10 cellular contexts compared by ENCODE assay signal in genomic region chr3:25661694-25662455, GRCh38. TPM values are rescaled to one million over a fixed set of nuclear protein-coding genes. Genes with fewer than 3 reads are reported as not detected.
A peak's percentile ranks its signal among the peaks of the same experiment; 100 is the strongest.
DNase-seq lines count a peak whose midpoint lies in the region; ATAC-seq, FAIRE-seq and TF ChIP-seq lines count a peak whose summit lies in the region.
"Had no signal": no experiment of that assay in that cellular context is flagged by ENCODE, and none has a peak within 500 bp of the region (broad histone marks: within the 10 kb centered on the region; RNA-seq: fewer than 3 reads in every experiment).

No MANE protein-coding gene starts in this region.

- H3K36me3 ChIP-seq in H1 (ENCODE audit: control insufficient read depth in 2 of 4, insufficient read depth in 4 of 4, low read length in 3 of 4) (no peaks in the 10 kb centered on the region), psoas muscle (ENCODE audit: insufficient read depth in 1 of 2, low read depth in 1 of 2) (no peaks in the 10 kb centered on the region)

- H3K27ac ChIP-seq in H1 (ENCODE audit: low read depth, low read length) (no peak overlapping the region), psoas muscle (peak overlapping the region; percentile 96)

- no peak overlapping the region for H2AFZ ChIP-seq in H1 (ENCODE audit: low read length)

- H3K27me3 ChIP-seq in H1 (replicated peaks in 1 of 4; ENCODE audit: control insufficient read depth in 3 of 4, extremely low read depth in 1 of 4, insufficient read depth in 3 of 4, low read length in 3 of 4) = no peaks in the 10 kb centered on the region
- no peaks in the 10 kb centered on the region for H3K27me3 ChIP-seq in psoas muscle (ENCODE audit: insufficient read depth in 3 of 3, low read length in 2 of 3)

- H3K18ac ChIP-seq in H1 (ENCODE audit: extremely low read depth, low read length) = no peak overlapping the region

- whole genome bisulfite sequencing in H1 (ENCODE audit: extremely low coverage in 1 of 2, insufficient coverage in 1 of 2, insufficient read length in 1 of 2, insufficient replicate concordance in 2 of 2, low coverage in 1 of 2, low lambda C conversion rate in 2 of 2, missing lambda C conversion rate in 1 of 2), 2 experiments = 84% methylated on average over 4 of the region's 4 CpGs; no CpG with 5 or more reads in 1 of the 2 experiments
- 5 to 14% (median 7%) methylated on average over 4 of the region's 4 CpGs for WGBS in psoas muscle, 3 donors

- H3K4ac ChIP-seq in H1 (replicated peaks; ENCODE audit: insufficient read length, low read depth, low read length) = no peak overlapping the region

- H3K79me1 ChIP-seq in H1 (ENCODE audit: low read depth, low read length) = 0 out of 2 replicates have a peak, but pooled peaks cover 4% of the 10 kb centered on the region

- H3K4me1 ChIP-seq in H1 (replicated peaks in 1 of 4; ENCODE audit: control insufficient read depth in 3 of 4, insufficient read depth in 4 of 4, low read length in 3 of 4) (peaks cover 0 to 11% (median 6%) of the 10 kb centered on the region in 4 experiments; a peak in 4 of 7 replicates), psoas muscle (peaks cover 57% of the 10 kb centered on the region)

- no peak overlapping the region for H3K23ac ChIP-seq in H1 (ENCODE audit: insufficient read length)

- H2BK15ac ChIP-seq in H1 (ENCODE audit: low read length) = no peak overlapping the region

- no peak for TF ChIP-seq POLR2A in H1 (IDR thresholded peaks at IDR 0.05; ENCODE audit: control extremely low read depth in 1 of 2, low read depth in 2 of 2, low read length in 2 of 2)

- peak overlapping the region; percentile 45 to 75; a peak in 2 of 4 replicates for H3K4me2 ChIP-seq in H1 (ENCODE audit: insufficient read depth in 1 of 2, low read depth in 2 of 2, low read length in 2 of 2)

- no peak overlapping the region for H3K9ac ChIP-seq in H1 (replicated peaks in 1 of 4; ENCODE audit: extremely low read depth in 1 of 4, low read depth in 3 of 4, low read length in 3 of 4)

- no peak overlapping the region for H2AK5ac ChIP-seq in H1 (ENCODE audit: low read depth, low read length)

- no peak for TF ChIP-seq CTCF in H1 (IDR thresholded peaks at IDR 0.05; ENCODE audit: control extremely low read depth in 1 of 3, insufficient read depth in 1 of 3, low read depth in 1 of 3, low read length in 3 of 3)
- TF ChIP-seq CTCF in psoas muscle (IDR thresholded peaks at IDR 0.05) = no peak

- POLR2A ChIA-PET in H1 (lab: Charles Lee; ENCODE audit: partially characterized antibody) (no interaction called here), HEK293T (lab: Yijun Ruan, JAX) (no interaction called here)

- H3K9me3 ChIP-seq in H1 (ENCODE audit: insufficient read depth in 2 of 2, low read depth in 1 of 2, low read length in 1 of 2) (no peaks in the 10 kb centered on the region), psoas muscle (no peaks in the 10 kb centered on the region)

- H3K56ac ChIP-seq in H1 (replicated peaks; ENCODE audit: insufficient read length, low read depth, low read length) = no peak overlapping the region

- H3K4me3 ChIP-seq in H1 (ENCODE audit: extremely low read depth in 1 of 4, insufficient read depth in 2 of 4, low read depth in 3 of 4, low read length in 4 of 4) (peak overlapping the region in 1 of 4 experiments; percentile 86; a peak in 2 of 8 replicates), psoas muscle (peak overlapping the region; percentile 83)

- no peak overlapping the region for H2BK120ac ChIP-seq in H1 (replicated peaks; ENCODE audit: low read depth, low read length)

- ATAC-seq in psoas muscle (no peak), HG02884 (IDR thresholded peaks at IDR 0.05; ENCODE audit: unreplicated experiment) (no peak), GM18909 (IDR thresholded peaks at IDR 0.05; ENCODE audit: poor library complexity, unreplicated experiment) (no peak)

- no peak overlapping the region for H4K91ac ChIP-seq in H1 (replicated peaks; ENCODE audit: insufficient read length, low read length)

- H2BK20ac ChIP-seq in H1 (ENCODE audit: low read length) = no peak overlapping the region

- no peak overlapping the region for H4K8ac ChIP-seq in H1 (ENCODE audit: extremely low read depth, insufficient read depth, low read length)

- peak; percentile 20 to 33; a peak in 3 of 4 replicates for TF ChIP-seq RAD21 in H1 (IDR thresholded peaks at IDR 0.05 in 1 of 2, conservative IDR thresholded peaks at IDR 0.05 in 1 of 2; ENCODE audit: low read depth in 2 of 2, low read length in 2 of 2)

- intact Hi-C loops in psoas muscle (cut with DNase I) = loop anchor here (5.0 to 10.0 kb wide), 3 partner anchors 120 to 1053 kb away; partner anchors contain the start of gene NGLY1 (in 1 of the 2)

- TF ChIP-seq EP300 in H1 (IDR thresholded peaks at IDR 0.05; ENCODE audit: borderline replicate concordance in 1 of 2, low read depth in 2 of 2, low read length in 2 of 2) = no peak

- H3K79me2 ChIP-seq in H1 (ENCODE audit: control insufficient read depth in 1 of 2, insufficient read depth in 2 of 2, low read length in 2 of 2) = peaks cover 14 to 66% of the 10 kb centered on the region in 2 experiments

- no peak overlapping the region for H2BK12ac ChIP-seq in H1 (ENCODE audit: low read depth, low read length)

- FAIRE-seq in H1 (lab: Jason Lieb, UNC) = no peak

- CTCF ChIA-PET in H1 (lab: Charles Lee; ENCODE audit: partially characterized antibody) (interaction anchor here (0.5 to 3.8 kb wide), 9 partner anchors 9 to 242 kb away, joined by 3 to 22 read pairs (median 3); no protein-coding TSS in a partner anchor), HEK293T (lab: Yijun Ruan, JAX) (no interaction called here)

- no peak overlapping the region for H3K14ac ChIP-seq in H1 (ENCODE audit: insufficient read length)

- H2BK5ac ChIP-seq in H1 (ENCODE audit: low read depth, low read length) = no peak overlapping the region

- no peak overlapping the region for H4K5ac ChIP-seq in H1 (ENCODE audit: insufficient read length, low read depth, low read length)

- H4K20me1 ChIP-seq in H1 (replicated peaks in 1 of 2; ENCODE audit: control insufficient read depth in 1 of 2, insufficient read depth in 2 of 2, low read length in 2 of 2) = peaks cover 10 to 13% of the 10 kb centered on the region in 2 experiments

- H3K23me2 ChIP-seq in H1 (ENCODE audit: low read depth, low read length) = peaks cover 7% of the 10 kb centered on the region; the same call in 1 of the 2 replicates

- peak; percentile 15 for DNase-seq in DMS79 treated with DMSO at 0.1 percent for 48 hours (lab: John Stamatoyannopoulos, UW)
- DNase-seq in DMS79 (lab: John Stamatoyannopoulos, UW) = no peak
- DNase-seq in NCI-H1105 treated with DMSO at 0.1 percent for 48 hours (lab: John Stamatoyannopoulos, UW) = peak; percentile 35
- no peak for DNase-seq in H1 (ENCODE audit: low read depth in 1 of 2, low spot score in 2 of 2)
- DNase-seq in psoas muscle = no peak
- no peak for DNase-seq in HEK293T (ENCODE audit: extremely low spot score)
- DNase-seq: 8988T, foreskin melanocyte had no signal

TF ChIP-seq in H1, 55 proteins besides CTCF, POLR2A, EP300 and RAD21 (continues in another document):
- TF ChIP-seq YY1 (IDR thresholded peaks at IDR 0.05; ENCODE audit: low read depth, low read length) (no peak), RBBP5 (IDR thresholded peaks at IDR 0.05; ENCODE audit: borderline replicate concordance, low read depth, low read length) (no peak), FOSL1 (IDR thresholded peaks at IDR 0.05; ENCODE audit: insufficient read depth, low read depth, low read length) (no peak), NRF1 (IDR thresholded peaks at IDR 0.05; ENCODE audit: low read depth, low read length) (no peak), SUZ12 (IDR thresholded peaks at IDR 0.05; ENCODE audit: low read length) (no peak), SP1 (IDR thresholded peaks at IDR 0.05; ENCODE audit: low read depth, low read length) (no peak)

TF ChIP-seq in HEK293T, 16 proteins besides CTCF, POLR2A, EP300 and RAD21:
- TF ChIP-seq ZNF384 (IDR thresholded peaks at IDR 0.05) (no peak), ELF4 (IDR thresholded peaks at IDR 0.05) (no peak), FOXA1 (IDR thresholded peaks at IDR 0.05) (no peak), L3MBTL2 (conservative IDR thresholded peaks at IDR 0.05) (no peak), SP1 (IDR thresholded peaks at IDR 0.05) (no peak), TARDBP (IDR thresholded peaks at IDR 0.05) (no peak), FOXK2 (IDR thresholded peaks at IDR 0.05) (no peak), HDGF (IDR thresholded peaks at IDR 0.05; ENCODE audit: borderline replicate concordance) (no peak), CTBP1 (IDR thresholded peaks at IDR 0.05; ENCODE audit: borderline replicate concordance) (no peak)
- TF ChIP-seq, protein P1, sequence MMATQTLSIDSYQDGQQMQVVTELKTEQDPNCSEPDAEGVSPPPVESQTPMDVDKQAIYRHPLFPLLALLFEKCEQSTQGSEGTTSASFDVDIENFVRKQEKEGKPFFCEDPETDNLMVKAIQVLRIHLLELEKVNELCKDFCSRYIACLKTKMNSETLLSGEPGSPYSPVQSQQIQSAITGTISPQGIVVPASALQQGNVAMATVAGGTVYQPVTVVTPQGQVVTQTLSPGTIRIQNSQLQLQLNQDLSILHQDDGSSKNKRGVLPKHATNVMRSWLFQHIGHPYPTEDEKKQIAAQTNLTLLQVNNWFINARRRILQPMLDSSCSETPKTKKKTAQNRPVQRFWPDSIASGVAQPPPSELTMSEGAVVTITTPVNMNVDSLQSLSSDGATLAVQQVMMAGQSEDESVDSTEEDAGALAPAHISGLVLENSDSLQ (IDR thresholded peaks at IDR 0.05) = no peak

RNA-seq across cellular contexts. Expression of gene TOP2B, which starts 2.8 kb away (rescaled TPM):
- total RNA-seq in H1 (2021; fragmentation: NEBNext Ultra II Directional; extraction: Animal tissue kit (Norgen Biotek cat#: 25700)) = 188 and 206 TPM in 2 replicates
- polyA plus RNA-seq in H1 (2011; rRNA removed) = 15.7 and 34.9 TPM in 2 replicates
- 48.9 TPM for polyA plus RNA-seq in H1 (2011; cell fraction: cytosol; rRNA removed)
- 11.0 TPM for polyA plus RNA-seq in H1 (2011; cell fraction: nucleus; rRNA removed)
- polyA plus RNA-seq in H1 (2012, experiment 1 of 2) = 76.4 to 122 TPM (median 87.1 TPM) in 4 replicates
- polyA plus RNA-seq in H1 (2012, experiment 2 of 2) = 7.2 TPM
- 84.6 TPM for polyA plus RNA-seq in H1 (2013, experiment 1 of 2)
- polyA plus RNA-seq in H1 (2013, experiment 2 of 2) = 82.5 TPM
- 37.9 and 44.5 TPM in 2 replicates for polyA minus RNA-seq in H1 (2011; rRNA and poly(A)+ RNA removed)
- polyA minus RNA-seq in H1 (2011; cell fraction: cytosol; rRNA and poly(A)+ RNA removed) = 49.3 TPM
- 59.0 TPM for polyA minus RNA-seq in H1 (2011; cell fraction: nucleus; rRNA and poly(A)+ RNA removed)
- total RNA-seq in psoas muscle = 10 to 100 TPM; 50.6 to 84.8 (median 70.1) TPM
- 10 to 100 TPM; 39.3 to 73.8 (median 45.3) TPM for polyA plus RNA-seq in psoas muscle

Comparison
In these comparisons a context has a peak if more than half of its experiments do, and no peak if none do; other contexts are left out.
1. DNase-seq: peak in DMS79 treated with DMSO at 0.1 percent for 48 hours (single experiment) and NCI-H1105 treated with DMSO at 0.1 percent for 48 hours (single experiment); none in DMS79 (single experiment), H1 (0 of 2), psoas muscle (0 of 2) and HEK293T (single experiment).